Comparison of ENCODE assay signal across 8 cellular contexts in genomic region chr15:75453703-75454470, GRCh38. TPM values are rescaled to one million over a fixed set of nuclear protein-coding genes. Genes with fewer than 3 reads are reported as not detected.
A peak's percentile ranks its signal among the peaks of the same experiment; 100 is the strongest.
DNase-seq lines count a peak whose midpoint lies in the region; ATAC-seq, FAIRE-seq and TF ChIP-seq lines count a peak whose summit lies in the region.

No MANE protein-coding gene starts in this region.

- H3K36me3 ChIP-seq in astrocyte (ENCODE audit: insufficient read depth, low read length) (no peaks in the 10 kb centered on the region), psoas muscle (ENCODE audit: insufficient read depth in 1 of 2, low read depth in 1 of 2) (no peaks in the 10 kb centered on the region)

- H3K27ac ChIP-seq in astrocyte (ENCODE audit: low read depth, low read length) = peak overlapping the region; percentile 91
- peak overlapping the region; percentile 97 for H3K27ac ChIP-seq in right cardiac atrium (ENCODE audit: low read length)
- peak overlapping the region; percentile 99 for H3K27ac ChIP-seq in psoas muscle

- H3K9me3 Mint-ChIP-seq in astrocyte (ENCODE audit: unreplicated experiment) = no peaks in the 10 kb centered on the region

- DNase-seq in NCI-H1930 (lab: John Stamatoyannopoulos, UW) (peak; percentile 96 to 97), T-helper 22 cell (ENCODE audit: low read depth) (peak; percentile 93), astrocyte (ENCODE audit: low read depth) (peak; percentile 99), right cardiac atrium (peak; percentile 98 to 99 (median 99)), psoas muscle (peak; percentile 98 to 99), urothelium cell line (ENCODE audit: low spot score) (peak; percentile 95)

- FAIRE-seq in astrocyte (lab: Jason Lieb, UNC) = peak; percentile 13
- peak; percentile 91 for FAIRE-seq in urothelium cell line (lab: Jason Lieb, UNC)

- TF ChIP-seq CTCF in astrocyte (IDR thresholded peaks at IDR 0.05; ENCODE audit: insufficient read depth, low read depth, low read length) = no peak
- no peak for TF ChIP-seq CTCF in psoas muscle (IDR thresholded peaks at IDR 0.05)

- intact Hi-C loops in right cardiac atrium (cut with DNase I) = no loop called here
- intact Hi-C loops in psoas muscle (cut with DNase I) = loop anchor here in 1 of 2 donors (2.0 kb wide), 1 partner anchor 125 kb away; the partner anchor contains the start of gene PTPN9

- peak; percentile 49 for TF ChIP-seq POLR2A in GM18505 (IDR thresholded peaks at IDR 0.05; ENCODE audit: borderline replicate concordance, extremely low read depth, insufficient read depth, insufficient read length)

- H3K27me3 ChIP-seq in astrocyte (ENCODE audit: insufficient read depth, low read length) = no peaks in the 10 kb centered on the region
- no peaks in the 10 kb centered on the region for H3K27me3 ChIP-seq in right cardiac atrium (ENCODE audit: control insufficient read depth, insufficient read depth)
- H3K27me3 ChIP-seq in psoas muscle (ENCODE audit: insufficient read depth in 3 of 3, low read length in 2 of 3) = no peaks in the 10 kb centered on the region

- peak overlapping the region; percentile 94 for H3K9ac ChIP-seq in astrocyte (ENCODE audit: low read length)

- H3K4me2 ChIP-seq in astrocyte (ENCODE audit: low read length) = peak overlapping the region; percentile 91

- no peaks in the 10 kb centered on the region for H3K36me3 Mint-ChIP-seq in astrocyte (ENCODE audit: low read depth, unreplicated experiment)

- no peaks in the 10 kb centered on the region for H3K27me3 Mint-ChIP-seq in astrocyte (ENCODE audit: low read depth, unreplicated experiment)

- H3K9me3 ChIP-seq in astrocyte (ENCODE audit: insufficient read depth, low read depth, low read length) = no peaks in the 10 kb centered on the region
- no peaks in the 10 kb centered on the region for H3K9me3 ChIP-seq in right cardiac atrium (ENCODE audit: control insufficient read depth, low read length)
- H3K9me3 ChIP-seq in psoas muscle = no peaks in the 10 kb centered on the region

- H3K4me1 ChIP-seq in astrocyte (ENCODE audit: insufficient read depth, low read length) = peaks cover 33% of the 10 kb centered on the region
- H3K4me1 ChIP-seq in right cardiac atrium (ENCODE audit: control insufficient read depth, insufficient read depth, low read length) = no peaks in the 10 kb centered on the region
- H3K4me1 ChIP-seq in psoas muscle = peaks cover 15% of the 10 kb centered on the region

- H4K20me1 ChIP-seq in astrocyte (ENCODE audit: insufficient read depth, low read length) = peaks cover 17% of the 10 kb centered on the region

- under 1% methylated on average over 57 of the region's 57 CpGs for WGBS in right cardiac atrium
- WGBS in psoas muscle, 3 donors = 0% methylated on average over 43 to 57 of the region's 57 CpGs

- ATAC-seq in GM18505 (IDR thresholded peaks at IDR 0.05; ENCODE audit: unreplicated experiment) (peak; percentile 30), HG02970 (IDR thresholded peaks at IDR 0.05; ENCODE audit: low FRiP score, unreplicated experiment) (peak; percentile 35), right cardiac atrium (peak; percentile 71 to 73), psoas muscle (peak; percentile 65 to 74 (median 70))

- peak overlapping the region; percentile 98 for H3K27ac Mint-ChIP-seq in astrocyte (ENCODE audit: unreplicated experiment)

- peak overlapping the region; percentile 36 for H2AFZ ChIP-seq in astrocyte (ENCODE audit: low read depth, low read length)

- H3K4me3 Mint-ChIP-seq in astrocyte (ENCODE audit: unreplicated experiment) = peak overlapping the region; percentile 90

- H3K4me3 ChIP-seq in astrocyte (ENCODE audit: insufficient read depth, low read depth, low read length) = peak overlapping the region; percentile 77
- H3K4me3 ChIP-seq in right cardiac atrium (ENCODE audit: low read length) = peak overlapping the region; percentile 81
- peak overlapping the region; percentile 96 for H3K4me3 ChIP-seq in psoas muscle

- peaks cover 11% of the 10 kb centered on the region for H3K4me1 Mint-ChIP-seq in astrocyte (ENCODE audit: low read depth, unreplicated experiment)

- peaks cover 24% of the 10 kb centered on the region for H3K79me2 ChIP-seq in astrocyte (ENCODE audit: insufficient read depth, low read length)

RNA-seq across cellular contexts. Expression of gene SIN3A, which starts 2.4 kb away (rescaled TPM):
- total RNA-seq in astrocyte (49.9 and 54.0 TPM in 2 replicates), right cardiac atrium (10 to 100 TPM; 28.7 to 40.0 (median 35.9) TPM), psoas muscle (10 to 100 TPM; 21.7 to 35.5 (median 29.9) TPM)
- polyA plus RNA-seq in right cardiac atrium (8.5 TPM), psoas muscle (1 to 10 TPM; 7.2 to 8.9 (median 8.8) TPM)

Comparison
In these comparisons a context has a peak if more than half of its experiments do, and no peak if none do; other contexts are left out.
1. Peak in every context shown above with its lines: DNase-seq, ATAC-seq, H3K4me3 ChIP-seq and H3K27ac ChIP-seq.